In the genomic region with DNA sequence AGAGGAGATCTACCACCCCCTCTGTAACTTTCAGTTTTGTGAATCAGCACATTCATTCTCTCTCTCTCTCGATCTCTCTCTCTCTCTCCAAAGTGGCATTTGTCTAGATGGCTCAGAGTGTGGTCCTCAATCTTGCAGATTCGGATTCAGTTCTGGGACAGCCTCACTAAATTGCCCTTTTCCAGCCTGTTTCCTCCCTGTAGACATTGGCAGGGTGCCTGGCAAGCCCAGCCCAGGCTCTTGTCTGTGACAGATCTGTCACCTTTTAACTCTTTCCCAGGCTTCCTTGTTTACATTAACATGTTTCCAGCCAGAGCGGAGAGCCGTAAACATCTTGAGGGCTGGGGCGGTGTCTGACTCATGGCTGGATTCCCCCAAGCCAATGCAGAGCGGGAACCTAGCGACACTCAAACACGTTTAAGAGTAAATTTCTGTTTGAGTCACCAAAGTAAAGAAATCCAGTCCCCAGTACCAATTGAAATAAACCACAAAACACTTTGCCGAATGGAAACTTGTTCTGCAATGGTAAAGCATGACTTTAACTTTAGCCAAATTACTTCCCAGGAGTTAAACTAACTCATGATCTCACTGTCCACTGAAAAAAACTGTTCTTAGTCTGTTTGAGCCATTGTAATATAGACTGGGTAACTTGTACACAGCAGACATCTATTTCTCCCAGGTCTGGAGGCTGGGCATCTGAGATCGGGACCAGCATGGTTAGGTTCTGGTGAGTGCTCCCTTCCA, we compare ENCODE assay signal across 9 cellular contexts. TPM values are rescaled to one million over a fixed set of nuclear protein-coding genes. Genes with fewer than 3 reads are reported as not detected.
DNase-seq lines count a peak whose midpoint lies in the region; ATAC-seq and TF ChIP-seq lines count a peak whose summit lies in the region.
"Had no signal": no experiment of that assay in that cellular context is flagged by ENCODE, and none has a peak within 500 bp of the region (broad histone marks: within the 10 kb centered on the region; RNA-seq: fewer than 3 reads in every experiment).

No MANE protein-coding gene starts in this region.

- H3K4me1 ChIP-seq in tibial artery, result peaks cover 0 to 15% (median 0%) of the 10 kb centered on the region in 4 donors

- intact Hi-C loops in tibial artery (cut with DNase I; ENCODE audit: low total_unique reads), result no loop called here

- ATAC-seq in GM21381 (IDR thresholded peaks at IDR 0.05; ENCODE audit: unreplicated experiment), result no peak

- H3K27me3 Mint-ChIP-seq in osteocyte (ENCODE audit: unreplicated experiment), result no peaks in the 10 kb centered on the region

- H3K9me3 ChIP-seq in tibial artery, result no peaks in the 10 kb centered on the region

- TF ChIP-seq CTCF in GM12865 (IDR thresholded peaks at IDR 0.05; ENCODE audit: insufficient read depth, low read depth, low read length, missing control alignments) (no peak), brain microvascular endothelial cell (IDR thresholded peaks at IDR 0.05; ENCODE audit: low read depth, low read length, missing control alignments) (no peak), osteocyte (IDR thresholded peaks at IDR 0.05) (no peak), tibial artery (IDR thresholded peaks at IDR 0.05) (no peak)

- peak overlapping the region; percentile 90 for H3K27ac Mint-ChIP-seq in osteocyte (ENCODE audit: unreplicated experiment)

- CTCF ChIA-PET in HEK293T (lab: Yijun Ruan, JAX), result no interaction called here

- H3K27ac ChIP-seq in brain microvascular endothelial cell (peak overlapping the region; percentile 23), tibial artery (no peak overlapping the region)

- POLR2A ChIA-PET in HEK293T (lab: Yijun Ruan, JAX), result no interaction called here

- peak overlapping the region; percentile 65 for H3K4me3 Mint-ChIP-seq in osteocyte (ENCODE audit: unreplicated experiment)

- H3K36me3 ChIP-seq in brain microvascular endothelial cell (replicated peaks), result no peaks in the 10 kb centered on the region
- H3K36me3 ChIP-seq in tibial artery, result no peaks in the 10 kb centered on the region

- H3K27me3 ChIP-seq in brain microvascular endothelial cell (replicated peaks), result no peaks in the 10 kb centered on the region
- peaks cover 0 to 15% of the 10 kb centered on the region in 2 donors for H3K27me3 ChIP-seq in tibial artery

- no peaks in the 10 kb centered on the region for H3K36me3 Mint-ChIP-seq in osteocyte (ENCODE audit: unreplicated experiment)

- in situ Hi-C loops in brain microvascular endothelial cell (cut with HindIII; ENCODE audit: low pct_ligation_motif_present, low sequenced_read_pairs), result no loop called here

- DNase-seq in GM12865 (ENCODE audit: low read depth), result peak; percentile 67
- DNase-seq in HEK293T (ENCODE audit: extremely low spot score), result no peak
- peak; percentile 55 for DNase-seq in NCI-H2029 treated with DMSO at 0.1 percent for 48 hours (lab: John Stamatoyannopoulos, UW)
- peak; percentile 92 for DNase-seq in brain microvascular endothelial cell
- no peak for DNase-seq in osteocyte (ENCODE audit: extremely low spot score, unreplicated experiment)
- no peak for DNase-seq in tibial artery
- no peak for DNase-seq in KG1 (lab: John Stamatoyannopoulos, UW)

- H3K9me3 Mint-ChIP-seq in osteocyte (ENCODE audit: unreplicated experiment), result no peaks in the 10 kb centered on the region

- peaks cover 44% of the 10 kb centered on the region for H3K4me1 Mint-ChIP-seq in osteocyte (ENCODE audit: unreplicated experiment)

- no peak overlapping the region for H3K4me3 ChIP-seq in GM12865 (ENCODE audit: low read depth, low read length)
- peak overlapping the region; percentile 20 for H3K4me3 ChIP-seq in brain microvascular endothelial cell (ENCODE audit: low read depth, low read length)
- H3K4me3 ChIP-seq in tibial artery, result peak overlapping the region in 1 of 2 donors; percentile 6

TF ChIP-seq in HEK293T, 16 proteins besides CTCF, POLR2A, EP300 and RAD21:
- no peak for TF ChIP-seq SUZ12 (IDR thresholded peaks at IDR 0.05)
- TF ChIP-seq, protein P1, sequence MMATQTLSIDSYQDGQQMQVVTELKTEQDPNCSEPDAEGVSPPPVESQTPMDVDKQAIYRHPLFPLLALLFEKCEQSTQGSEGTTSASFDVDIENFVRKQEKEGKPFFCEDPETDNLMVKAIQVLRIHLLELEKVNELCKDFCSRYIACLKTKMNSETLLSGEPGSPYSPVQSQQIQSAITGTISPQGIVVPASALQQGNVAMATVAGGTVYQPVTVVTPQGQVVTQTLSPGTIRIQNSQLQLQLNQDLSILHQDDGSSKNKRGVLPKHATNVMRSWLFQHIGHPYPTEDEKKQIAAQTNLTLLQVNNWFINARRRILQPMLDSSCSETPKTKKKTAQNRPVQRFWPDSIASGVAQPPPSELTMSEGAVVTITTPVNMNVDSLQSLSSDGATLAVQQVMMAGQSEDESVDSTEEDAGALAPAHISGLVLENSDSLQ (IDR thresholded peaks at IDR 0.05), result 0 out of 2 replicates have a peak, but pooled peaks have one; percentile 29

RNA-seq across cellular contexts. Expression of a gene that starts 6.6 kb away (rescaled TPM):
- 21.9 and 24.9 TPM in 2 replicates for total RNA-seq in osteocyte
- total RNA-seq: T-helper 1 cell treated with Interleukin-12 subunit alpha and Interleukin-12 subunit beta and Interleukin-4 antibody, amounts not matched to agents 30 ng/mL and 1 ng/mL, for 36 hours had no signal

Comparison
In these comparisons a context has a peak if more than half of its experiments do, and no peak if none do; other contexts are left out.
1. DNase-seq: peak in GM12865 (single experiment), NCI-H2029 treated with DMSO at 0.1 percent for 48 hours (single experiment) and brain microvascular endothelial cell (single experiment); none in HEK293T (single experiment), osteocyte (single experiment), tibial artery (0 of 2) and KG1 (single experiment).